Comparison of ENCODE assay signal across 9 cellular contexts in genomic region chr9:122838441-122838840, GRCh38. TPM values are rescaled to one million over a fixed set of nuclear protein-coding genes. Genes with fewer than 3 reads are reported as not detected.
DNase-seq lines count a peak whose midpoint lies in the region; ATAC-seq, FAIRE-seq and TF ChIP-seq lines count a peak whose summit lies in the region.
"Not testable (repeated sequence)": the region's sequence is repeated elsewhere in the genome, so short reads cannot be mapped to it uniquely, and the experiment has no call there.
"Had no signal": no experiment of that assay in that cellular context is flagged by ENCODE, and none has a peak within 500 bp of the region (broad histone marks: within the 10 kb centered on the region; RNA-seq: fewer than 3 reads in every experiment).

No MANE protein-coding gene starts in this region.

- BruUV-seq in OCI-LY7 (replicated peaks; lab: Mats Ljungman, UMichigan) = not testable (repeated sequence)

- H3K4ac ChIP-seq in H1 (replicated peaks; ENCODE audit: insufficient read length, low read depth, low read length) = not testable (repeated sequence)

- POLR2A ChIA-PET in OCI-LY7 (lab: Charles Lee) = not testable (repeated sequence)
- POLR2A ChIA-PET in H1 (lab: Charles Lee; ENCODE audit: partially characterized antibody) = interaction anchor here (0.7 to 1.2 kb wide), 2 partner anchors 11 to 66 kb away, joined by 3 read pairs; no protein-coding TSS in a partner anchor

- WGBS in H1 (ENCODE audit: extremely low coverage in 1 of 2, insufficient coverage in 1 of 2, insufficient read length in 1 of 2, insufficient replicate concordance in 2 of 2, low coverage in 1 of 2, low lambda C conversion rate in 2 of 2, missing lambda C conversion rate in 1 of 2), 2 experiments = 87% methylated on average over 3 of the region's 3 CpGs; no CpG with 5 or more reads in 1 of the 2 experiments

- not testable (repeated sequence) for H4K20me1 ChIP-seq in MM.1S (ENCODE audit: insufficient read depth, low read length); OCI-LY7 (ENCODE audit: insufficient read depth, low read length); H1 (replicated peaks in 1 of 2; ENCODE audit: control insufficient read depth in 1 of 2, insufficient read depth in 2 of 2, low read length in 2 of 2); osteoblast (ENCODE audit: insufficient read depth, low read length)

- not testable (repeated sequence) for H2BK120ac ChIP-seq in H1 (replicated peaks; ENCODE audit: low read depth, low read length)

- peak overlapping the region; percentile 27; the same call in 1 of the 2 replicates for H3K4me2 ChIP-seq in MM.1S (ENCODE audit: low read depth, low read length)
- not testable (repeated sequence) for H3K4me2 ChIP-seq in OCI-LY7 (ENCODE audit: low read length); H1 (ENCODE audit: insufficient read depth in 1 of 2, low read depth in 2 of 2, low read length in 2 of 2); osteoblast (ENCODE audit: insufficient read depth, low read length)

- not testable (repeated sequence) for H3K9me3 ChIP-seq in MM.1S (replicated peaks; ENCODE audit: insufficient read depth, low read length); OCI-LY7 (ENCODE audit: low read length); T-helper 17 cell (ENCODE audit: control insufficient read depth, low read length, poor library complexity, severe bottlenecking); H1 (ENCODE audit: insufficient read depth in 2 of 2, low read depth in 1 of 2, low read length in 1 of 2); osteoblast (ENCODE audit: low read depth, low read length)

- not testable (repeated sequence) for FAIRE-seq in H1 (lab: Jason Lieb, UNC)

- H2BK12ac ChIP-seq in H1 (ENCODE audit: low read depth, low read length) = not testable (repeated sequence)

- H3K27ac Mint-ChIP-seq in T-helper 17 cell = peak overlapping the region; percentile 62

- H2BK5ac ChIP-seq in H1 (ENCODE audit: low read depth, low read length) = not testable (repeated sequence)

- not testable (repeated sequence) for H3K79me1 ChIP-seq in H1 (ENCODE audit: low read depth, low read length)

- H3K36me3 ChIP-seq in MM.1S (replicated peaks; ENCODE audit: insufficient read depth, low read length); OCI-LY7 (ENCODE audit: insufficient read depth, low read length); H1 (ENCODE audit: control insufficient read depth in 2 of 4, insufficient read depth in 4 of 4, low read length in 3 of 4); osteoblast (ENCODE audit: insufficient read depth, low read length): not testable (repeated sequence)

- in situ Hi-C loops in G401 (cut with HindIII; ENCODE audit: low sequenced_read_pairs) = not testable (repeated sequence)

- not testable (repeated sequence) for H2BK20ac ChIP-seq in H1 (ENCODE audit: low read length)

- H3K27me3 Mint-ChIP-seq in T-helper 17 cell = not testable (repeated sequence)

- H3K18ac ChIP-seq in H1 (ENCODE audit: extremely low read depth, low read length) = not testable (repeated sequence)

- H3K27me3 ChIP-seq in MM.1S (replicated peaks; ENCODE audit: insufficient read depth, low read length); H1 (replicated peaks in 1 of 4; ENCODE audit: control insufficient read depth in 3 of 4, extremely low read depth in 1 of 4, insufficient read depth in 3 of 4, low read length in 3 of 4); osteoblast (ENCODE audit: insufficient read depth, low read length): not testable (repeated sequence)

- TF ChIP-seq EP300 in H1 (IDR thresholded peaks at IDR 0.05; ENCODE audit: borderline replicate concordance in 1 of 2, low read depth in 2 of 2, low read length in 2 of 2) = not testable (repeated sequence)

- ATAC-seq in T-helper 17 cell = not testable (repeated sequence)

- peak in 1 of 2 experiments; percentile 8; a peak in 1 of 4 replicates for TF ChIP-seq RAD21 in H1 (IDR thresholded peaks at IDR 0.05 in 1 of 2, conservative IDR thresholded peaks at IDR 0.05 in 1 of 2; ENCODE audit: low read depth in 2 of 2, low read length in 2 of 2)

- H3K79me2 ChIP-seq in MM.1S (ENCODE audit: low read length); OCI-LY7 (ENCODE audit: insufficient read depth, low read depth, low read length); H1 (ENCODE audit: control insufficient read depth in 1 of 2, insufficient read depth in 2 of 2, low read length in 2 of 2); osteoblast (ENCODE audit: insufficient read depth, low read length): not testable (repeated sequence)

- not testable (repeated sequence) for H3K23me2 ChIP-seq in H1 (ENCODE audit: low read depth, low read length)

- H2AFZ ChIP-seq in MM.1S (ENCODE audit: low read length) = peak overlapping the region; percentile 64
- not testable (repeated sequence) for H2AFZ ChIP-seq in OCI-LY7 (ENCODE audit: low read length); H1 (ENCODE audit: low read length); osteoblast (ENCODE audit: low read length)

- H3K36me3 Mint-ChIP-seq in T-helper 17 cell (ENCODE audit: low read depth) = not testable (repeated sequence)

- TF ChIP-seq CTCF in GM12875 (IDR thresholded peaks at IDR 0.05; ENCODE audit: borderline replicate concordance, insufficient read depth, low read depth, low read length) (peak; percentile 12; the same call in 1 of the 2 replicates), MM.1S (IDR thresholded peaks at IDR 0.05; ENCODE audit: low read length) (0 out of 2 replicates have a peak, but pooled peaks have one; percentile 17), OCI-LY7 (conservative IDR thresholded peaks at IDR 0.05; ENCODE audit: low read length) (peak; percentile 40; the same call in 1 of the 2 replicates), H1 (IDR thresholded peaks at IDR 0.05; ENCODE audit: control extremely low read depth in 1 of 3, insufficient read depth in 1 of 3, low read depth in 1 of 3, low read length in 3 of 3) (peak in 2 of 3 experiments; percentile 11 to 24; a peak in 2 of 4 replicates), osteoblast (IDR thresholded peaks at IDR 0.05; ENCODE audit: extremely low read depth, low read depth, low read length) (peak; percentile 21)

- peaks cover 10% of the 10 kb centered on the region for H3K4me1 Mint-ChIP-seq in T-helper 17 cell

- not testable (repeated sequence) for H3K56ac ChIP-seq in H1 (replicated peaks; ENCODE audit: insufficient read length, low read depth, low read length)

- intact Hi-C loops in OCI-LY7 (cut with micrococcal nuclease; ENCODE audit: unreplicated experiment) = not testable (repeated sequence)

- not testable (repeated sequence) for H3K27ac ChIP-seq in MM.1S (ENCODE audit: low read length); OCI-LY7 (ENCODE audit: low read depth, low read length, poor library complexity, severe bottlenecking); H1 (ENCODE audit: low read depth, low read length); osteoblast (ENCODE audit: low read depth, low read length)

- H3K14ac ChIP-seq in H1 (ENCODE audit: insufficient read length) = not testable (repeated sequence)

- not testable (repeated sequence) for H2BK15ac ChIP-seq in H1 (ENCODE audit: low read length)

- CTCF ChIA-PET in OCI-LY7 (lab: Charles Lee; ENCODE audit: unreplicated experiment) = interaction anchor here (0.6 kb wide), 1 partner anchor 11 kb away, joined by 3 read pairs; no protein-coding TSS in a partner anchor
- CTCF ChIA-PET in H1 (lab: Charles Lee; ENCODE audit: partially characterized antibody) = interaction anchor here (1.5 kb wide), 1 partner anchor 27 kb away, joined by 6 read pairs; no protein-coding TSS in a partner anchor

- H4K91ac ChIP-seq in H1 (replicated peaks; ENCODE audit: insufficient read length, low read length) = not testable (repeated sequence)

- not testable (repeated sequence) for H3K9me2 ChIP-seq in MM.1S (replicated peaks; ENCODE audit: insufficient read depth, low read length); OCI-LY7 (ENCODE audit: insufficient read depth, low read length)

- TF ChIP-seq POLR2A in H1 (IDR thresholded peaks at IDR 0.05; ENCODE audit: control extremely low read depth in 1 of 2, low read depth in 2 of 2, low read length in 2 of 2) = not testable (repeated sequence)

- H3K4me3 ChIP-seq in GM12875 (ENCODE audit: low read depth, low read length); MM.1S (ENCODE audit: low read length); OCI-LY7 (ENCODE audit: low read depth, low read length, poor library complexity, severe bottlenecking); H1 (ENCODE audit: extremely low read depth in 1 of 4, insufficient read depth in 2 of 4, low read depth in 3 of 4, low read length in 4 of 4); osteoblast (ENCODE audit: insufficient read depth, low read length): not testable (repeated sequence)

- H3F3A ChIP-seq in MM.1S (ENCODE audit: insufficient read depth, low read length) = not testable (repeated sequence)

- H4K5ac ChIP-seq in H1 (ENCODE audit: insufficient read length, low read depth, low read length) = not testable (repeated sequence)

- peak; percentile 9 for DNase-seq in G401 (ENCODE audit: low spot score)
- DNase-seq in MM.1S; OCI-LY7 (ENCODE audit: low spot score); T-helper 17 cell; H1 (ENCODE audit: low read depth in 1 of 2, low spot score in 2 of 2); osteoblast (ENCODE audit: insufficient read length, low spot score, missing footprints): not testable (repeated sequence)

- H3K4me1 ChIP-seq in MM.1S (ENCODE audit: low read length); H1 (replicated peaks in 1 of 4; ENCODE audit: control insufficient read depth in 3 of 4, insufficient read depth in 4 of 4, low read length in 3 of 4); osteoblast (ENCODE audit: insufficient read depth, low read length): not testable (repeated sequence)
- peaks cover 11% of the 10 kb centered on the region for H3K4me1 ChIP-seq in OCI-LY7 (ENCODE audit: insufficient read depth, low read length, poor library complexity, severe bottlenecking)

- H3K23ac ChIP-seq in H1 (ENCODE audit: insufficient read length) = not testable (repeated sequence)

- not testable (repeated sequence) for H3K4me3 Mint-ChIP-seq in T-helper 17 cell

- not testable (repeated sequence) for H4K8ac ChIP-seq in H1 (ENCODE audit: extremely low read depth, insufficient read depth, low read length)

- not testable (repeated sequence) for H3K9ac ChIP-seq in MM.1S (ENCODE audit: low read length); H1 (replicated peaks in 1 of 4; ENCODE audit: extremely low read depth in 1 of 4, low read depth in 3 of 4, low read length in 3 of 4)

- H2AK5ac ChIP-seq in H1 (ENCODE audit: low read depth, low read length) = not testable (repeated sequence)

RNA-seq across cellular contexts. Expression of gene PDCL, which starts 10.1 kb away (rescaled TPM):
- 26.6 and 27.0 TPM in 2 replicates for total RNA-seq in G401 (2014; rRNA removed; shearing (Covaris generic))
- 25.1 and 26.9 TPM in 2 replicates for total RNA-seq in OCI-LY7 (2014; rRNA removed; shearing (Covaris generic))
- total RNA-seq in OCI-LY7 (2022) = 24.0 and 26.6 TPM in 2 replicates
- 10 to 100 TPM; 13.6 to 14.4 TPM for total RNA-seq in T-helper 17 cell
- total RNA-seq in H1 (2021; fragmentation: NEBNext Ultra II Directional; extraction: Animal tissue kit (Norgen Biotek cat#: 25700)) = 21.8 and 24.6 TPM in 2 replicates
- polyA plus RNA-seq in H1 (2011; rRNA removed) = 5.4 and 7.1 TPM in 2 replicates
- polyA plus RNA-seq in H1 (2011; cell fraction: cytosol; rRNA removed) = 11.5 TPM
- polyA plus RNA-seq in H1 (2011; cell fraction: nucleus; rRNA removed) = 4.9 TPM
- polyA plus RNA-seq in H1 (2012, experiment 1 of 2) = 13.9 to 24.1 TPM (median 15.6 TPM) in 4 replicates
- polyA plus RNA-seq in H1 (2012, experiment 2 of 2) = 3.2 TPM
- 12.0 TPM for polyA plus RNA-seq in H1 (2013, experiment 1 of 2)
- 11.9 TPM for polyA plus RNA-seq in H1 (2013, experiment 2 of 2)
- 10.8 and 15.7 TPM in 2 replicates for polyA minus RNA-seq in H1 (2011; rRNA and poly(A)+ RNA removed)
- 12.3 TPM for polyA minus RNA-seq in H1 (2011; cell fraction: cytosol; rRNA and poly(A)+ RNA removed)
- polyA minus RNA-seq in H1 (2011; cell fraction: nucleus; rRNA and poly(A)+ RNA removed) = 10.4 TPM
- total RNA-seq in osteoblast = 31.8 and 37.3 TPM in 2 replicates

RNA-seq across cellular contexts. Expression of gene OR1K1, which starts 38.5 kb away (rescaled TPM):
- total RNA-seq in G401 (2014; rRNA removed; shearing (Covaris generic)) = not detected in 2 replicates
- not detected in 2 replicates for total RNA-seq in OCI-LY7 (2014; rRNA removed; shearing (Covaris generic))
- total RNA-seq in OCI-LY7 (2022) = not detected in 2 replicates
- total RNA-seq in T-helper 17 cell = not detected
- total RNA-seq in H1 (2021; fragmentation: NEBNext Ultra II Directional; extraction: Animal tissue kit (Norgen Biotek cat#: 25700)) = not detected in 2 replicates
- polyA plus RNA-seq in H1 (2011; rRNA removed) = not detected in 2 replicates
- polyA plus RNA-seq in H1 (2011; cell fraction: cytosol; rRNA removed) = not detected
- polyA plus RNA-seq in H1 (2011; cell fraction: nucleus; rRNA removed) = not detected
- not detected in 4 replicates for polyA plus RNA-seq in H1 (2012, experiment 1 of 2)
- not detected for polyA plus RNA-seq in H1 (2012, experiment 2 of 2)
- polyA plus RNA-seq in H1 (2013, experiment 1 of 2) = not detected
- polyA plus RNA-seq in H1 (2013, experiment 2 of 2) = not detected
- polyA minus RNA-seq in H1 (2011; rRNA and poly(A)+ RNA removed) = not detected in 2 replicates
- polyA minus RNA-seq in H1 (2011; cell fraction: cytosol; rRNA and poly(A)+ RNA removed) = not detected
- not detected for polyA minus RNA-seq in H1 (2011; cell fraction: nucleus; rRNA and poly(A)+ RNA removed)
- not detected in 2 replicates for total RNA-seq in osteoblast
- total RNA-seq: CD4-positive, CD25-positive, alpha-beta regulatory T cell; HT1080 had no signal

RNA-seq across cellular contexts. Expression of gene OR5C1, which starts 49.7 kb away (rescaled TPM):
- total RNA-seq in G401 (2014; rRNA removed; shearing (Covaris generic)) = not detected in 2 replicates
- not detected in 2 replicates for total RNA-seq in OCI-LY7 (2014; rRNA removed; shearing (Covaris generic))
- total RNA-seq in OCI-LY7 (2022) = not detected in 2 replicates
- not detected for total RNA-seq in T-helper 17 cell
- not detected in 2 replicates for total RNA-seq in H1 (2021; fragmentation: NEBNext Ultra II Directional; extraction: Animal tissue kit (Norgen Biotek cat#: 25700))
- polyA plus RNA-seq in H1 (2011; rRNA removed) = not detected in 2 replicates
- polyA plus RNA-seq in H1 (2011; cell fraction: cytosol; rRNA removed) = not detected
- not detected for polyA plus RNA-seq in H1 (2011; cell fraction: nucleus; rRNA removed)
- polyA plus RNA-seq in H1 (2012, experiment 1 of 2) = not detected in 4 replicates
- not detected for polyA plus RNA-seq in H1 (2012, experiment 2 of 2)
- polyA plus RNA-seq in H1 (2013, experiment 1 of 2) = not detected
- polyA plus RNA-seq in H1 (2013, experiment 2 of 2) = not detected
- polyA minus RNA-seq in H1 (2011; rRNA and poly(A)+ RNA removed) = not detected in 2 replicates
- not detected for polyA minus RNA-seq in H1 (2011; cell fraction: cytosol; rRNA and poly(A)+ RNA removed)
- not detected for polyA minus RNA-seq in H1 (2011; cell fraction: nucleus; rRNA and poly(A)+ RNA removed)
- total RNA-seq in osteoblast = not detected in 2 replicates
- total RNA-seq: CD4-positive, CD25-positive, alpha-beta regulatory T cell; HT1080 had no signal
- polyA plus RNA-seq: CD4-positive, CD25-positive, alpha-beta regulatory T cell had no signal
